1 cellular context compared by ENCODE assay signal in the genomic region with DNA sequence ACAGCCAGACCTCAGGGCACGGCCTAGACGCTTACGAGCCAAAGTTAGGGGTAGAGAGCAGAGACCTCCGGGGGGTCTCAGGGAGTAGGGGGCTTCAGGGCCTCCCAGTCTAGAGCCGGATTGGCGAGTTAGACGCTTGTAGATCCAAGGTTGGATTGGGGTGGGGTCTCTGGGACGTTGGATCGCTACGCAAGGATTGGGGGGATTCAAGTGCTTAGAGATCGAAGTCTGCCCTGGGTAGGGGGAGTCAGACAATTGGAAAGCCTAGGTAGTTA.
TF ChIP-seq lines count a peak whose summit lies in the region.

No MANE protein-coding gene starts in this region.

TF ChIP-seq in H1, 55 proteins besides CTCF, POLR2A, EP300 and RAD21 (continued from another document):
- TF ChIP-seq, protein P1, sequence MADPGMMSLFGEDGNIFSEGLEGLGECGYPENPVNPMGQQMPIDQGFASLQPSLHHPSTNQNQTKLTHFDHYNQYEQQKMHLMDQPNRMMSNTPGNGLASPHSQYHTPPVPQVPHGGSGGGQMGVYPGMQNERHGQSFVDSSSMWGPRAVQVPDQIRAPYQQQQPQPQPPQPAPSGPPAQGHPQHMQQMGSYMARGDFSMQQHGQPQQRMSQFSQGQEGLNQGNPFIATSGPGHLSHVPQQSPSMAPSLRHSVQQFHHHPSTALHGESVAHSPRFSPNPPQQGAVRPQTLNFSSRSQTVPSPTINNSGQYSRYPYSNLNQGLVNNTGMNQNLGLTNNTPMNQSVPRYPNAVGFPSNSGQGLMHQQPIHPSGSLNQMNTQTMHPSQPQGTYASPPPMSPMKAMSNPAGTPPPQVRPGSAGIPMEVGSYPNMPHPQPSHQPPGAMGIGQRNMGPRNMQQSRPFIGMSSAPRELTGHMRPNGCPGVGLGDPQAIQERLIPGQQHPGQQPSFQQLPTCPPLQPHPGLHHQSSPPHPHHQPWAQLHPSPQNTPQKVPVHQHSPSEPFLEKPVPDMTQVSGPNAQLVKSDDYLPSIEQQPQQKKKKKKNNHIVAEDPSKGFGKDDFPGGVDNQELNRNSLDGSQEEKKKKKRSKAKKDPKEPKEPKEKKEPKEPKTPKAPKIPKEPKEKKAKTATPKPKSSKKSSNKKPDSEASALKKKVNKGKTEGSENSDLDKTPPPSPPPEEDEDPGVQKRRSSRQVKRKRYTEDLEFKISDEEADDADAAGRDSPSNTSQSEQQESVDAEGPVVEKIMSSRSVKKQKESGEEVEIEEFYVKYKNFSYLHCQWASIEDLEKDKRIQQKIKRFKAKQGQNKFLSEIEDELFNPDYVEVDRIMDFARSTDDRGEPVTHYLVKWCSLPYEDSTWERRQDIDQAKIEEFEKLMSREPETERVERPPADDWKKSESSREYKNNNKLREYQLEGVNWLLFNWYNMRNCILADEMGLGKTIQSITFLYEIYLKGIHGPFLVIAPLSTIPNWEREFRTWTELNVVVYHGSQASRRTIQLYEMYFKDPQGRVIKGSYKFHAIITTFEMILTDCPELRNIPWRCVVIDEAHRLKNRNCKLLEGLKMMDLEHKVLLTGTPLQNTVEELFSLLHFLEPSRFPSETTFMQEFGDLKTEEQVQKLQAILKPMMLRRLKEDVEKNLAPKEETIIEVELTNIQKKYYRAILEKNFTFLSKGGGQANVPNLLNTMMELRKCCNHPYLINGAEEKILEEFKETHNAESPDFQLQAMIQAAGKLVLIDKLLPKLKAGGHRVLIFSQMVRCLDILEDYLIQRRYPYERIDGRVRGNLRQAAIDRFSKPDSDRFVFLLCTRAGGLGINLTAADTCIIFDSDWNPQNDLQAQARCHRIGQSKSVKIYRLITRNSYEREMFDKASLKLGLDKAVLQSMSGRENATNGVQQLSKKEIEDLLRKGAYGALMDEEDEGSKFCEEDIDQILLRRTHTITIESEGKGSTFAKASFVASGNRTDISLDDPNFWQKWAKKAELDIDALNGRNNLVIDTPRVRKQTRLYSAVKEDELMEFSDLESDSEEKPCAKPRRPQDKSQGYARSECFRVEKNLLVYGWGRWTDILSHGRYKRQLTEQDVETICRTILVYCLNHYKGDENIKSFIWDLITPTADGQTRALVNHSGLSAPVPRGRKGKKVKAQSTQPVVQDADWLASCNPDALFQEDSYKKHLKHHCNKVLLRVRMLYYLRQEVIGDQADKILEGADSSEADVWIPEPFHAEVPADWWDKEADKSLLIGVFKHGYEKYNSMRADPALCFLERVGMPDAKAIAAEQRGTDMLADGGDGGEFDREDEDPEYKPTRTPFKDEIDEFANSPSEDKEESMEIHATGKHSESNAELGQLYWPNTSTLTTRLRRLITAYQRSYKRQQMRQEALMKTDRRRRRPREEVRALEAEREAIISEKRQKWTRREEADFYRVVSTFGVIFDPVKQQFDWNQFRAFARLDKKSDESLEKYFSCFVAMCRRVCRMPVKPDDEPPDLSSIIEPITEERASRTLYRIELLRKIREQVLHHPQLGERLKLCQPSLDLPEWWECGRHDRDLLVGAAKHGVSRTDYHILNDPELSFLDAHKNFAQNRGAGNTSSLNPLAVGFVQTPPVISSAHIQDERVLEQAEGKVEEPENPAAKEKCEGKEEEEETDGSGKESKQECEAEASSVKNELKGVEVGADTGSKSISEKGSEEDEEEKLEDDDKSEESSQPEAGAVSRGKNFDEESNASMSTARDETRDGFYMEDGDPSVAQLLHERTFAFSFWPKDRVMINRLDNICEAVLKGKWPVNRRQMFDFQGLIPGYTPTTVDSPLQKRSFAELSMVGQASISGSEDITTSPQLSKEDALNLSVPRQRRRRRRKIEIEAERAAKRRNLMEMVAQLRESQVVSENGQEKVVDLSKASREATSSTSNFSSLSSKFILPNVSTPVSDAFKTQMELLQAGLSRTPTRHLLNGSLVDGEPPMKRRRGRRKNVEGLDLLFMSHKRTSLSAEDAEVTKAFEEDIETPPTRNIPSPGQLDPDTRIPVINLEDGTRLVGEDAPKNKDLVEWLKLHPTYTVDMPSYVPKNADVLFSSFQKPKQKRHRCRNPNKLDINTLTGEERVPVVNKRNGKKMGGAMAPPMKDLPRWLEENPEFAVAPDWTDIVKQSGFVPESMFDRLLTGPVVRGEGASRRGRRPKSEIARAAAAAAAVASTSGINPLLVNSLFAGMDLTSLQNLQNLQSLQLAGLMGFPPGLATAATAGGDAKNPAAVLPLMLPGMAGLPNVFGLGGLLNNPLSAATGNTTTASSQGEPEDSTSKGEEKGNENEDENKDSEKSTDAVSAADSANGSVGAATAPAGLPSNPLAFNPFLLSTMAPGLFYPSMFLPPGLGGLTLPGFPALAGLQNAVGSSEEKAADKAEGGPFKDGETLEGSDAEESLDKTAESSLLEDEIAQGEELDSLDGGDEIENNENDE (IDR thresholded peaks at IDR 0.05; ENCODE audit: insufficient replicate concordance, low read length) = no peak
- no peak for TF ChIP-seq CEBPB (IDR thresholded peaks at IDR 0.05; ENCODE audit: low read depth, low read length)
- no peak for TF ChIP-seq RXRA (IDR thresholded peaks at IDR 0.05; ENCODE audit: insufficient read depth, low read depth, low read length)
- TF ChIP-seq JUND (IDR thresholded peaks at IDR 0.05; ENCODE audit: low read length) = no peak
- TF ChIP-seq, protein P2, sequence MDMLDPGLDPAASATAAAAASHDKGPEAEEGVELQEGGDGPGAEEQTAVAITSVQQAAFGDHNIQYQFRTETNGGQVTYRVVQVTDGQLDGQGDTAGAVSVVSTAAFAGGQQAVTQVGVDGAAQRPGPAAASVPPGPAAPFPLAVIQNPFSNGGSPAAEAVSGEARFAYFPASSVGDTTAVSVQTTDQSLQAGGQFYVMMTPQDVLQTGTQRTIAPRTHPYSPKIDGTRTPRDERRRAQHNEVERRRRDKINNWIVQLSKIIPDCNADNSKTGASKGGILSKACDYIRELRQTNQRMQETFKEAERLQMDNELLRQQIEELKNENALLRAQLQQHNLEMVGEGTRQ (IDR thresholded peaks at IDR 0.05; ENCODE audit: low read length) = no peak
- no peak for TF ChIP-seq NANOG (IDR thresholded peaks at IDR 0.05; ENCODE audit: insufficient read depth, low read depth, low read length, poor library complexity, severe bottlenecking)
- TF ChIP-seq RBBP5 (IDR thresholded peaks at IDR 0.05; ENCODE audit: borderline replicate concordance, low read depth, low read length) = no peak
- TF ChIP-seq POU5F1 (IDR thresholded peaks at IDR 0.05; ENCODE audit: low read depth, low read length) = no peak
- no peak for TF ChIP-seq MAFK (IDR thresholded peaks at IDR 0.05; ENCODE audit: low read depth, low read length)
- no peak for TF ChIP-seq CBX8 (IDR thresholded peaks at IDR 0.05; ENCODE audit: borderline replicate concordance, low read depth, low read length)
- no peak for TF ChIP-seq EGR1 (IDR thresholded peaks at IDR 0.05; ENCODE audit: borderline replicate concordance, low read depth, low read length)
- TF ChIP-seq PHF8 (conservative IDR thresholded peaks at IDR 0.05; ENCODE audit: low read depth, low read length) = no peak
- TF ChIP-seq, protein P3, sequence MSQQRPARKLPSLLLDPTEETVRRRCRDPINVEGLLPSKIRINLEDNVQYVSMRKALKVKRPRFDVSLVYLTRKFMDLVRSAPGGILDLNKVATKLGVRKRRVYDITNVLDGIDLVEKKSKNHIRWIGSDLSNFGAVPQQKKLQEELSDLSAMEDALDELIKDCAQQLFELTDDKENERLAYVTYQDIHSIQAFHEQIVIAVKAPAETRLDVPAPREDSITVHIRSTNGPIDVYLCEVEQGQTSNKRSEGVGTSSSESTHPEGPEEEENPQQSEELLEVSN (IDR thresholded peaks at IDR 0.05) = no peak
- TF ChIP-seq, protein P4, sequence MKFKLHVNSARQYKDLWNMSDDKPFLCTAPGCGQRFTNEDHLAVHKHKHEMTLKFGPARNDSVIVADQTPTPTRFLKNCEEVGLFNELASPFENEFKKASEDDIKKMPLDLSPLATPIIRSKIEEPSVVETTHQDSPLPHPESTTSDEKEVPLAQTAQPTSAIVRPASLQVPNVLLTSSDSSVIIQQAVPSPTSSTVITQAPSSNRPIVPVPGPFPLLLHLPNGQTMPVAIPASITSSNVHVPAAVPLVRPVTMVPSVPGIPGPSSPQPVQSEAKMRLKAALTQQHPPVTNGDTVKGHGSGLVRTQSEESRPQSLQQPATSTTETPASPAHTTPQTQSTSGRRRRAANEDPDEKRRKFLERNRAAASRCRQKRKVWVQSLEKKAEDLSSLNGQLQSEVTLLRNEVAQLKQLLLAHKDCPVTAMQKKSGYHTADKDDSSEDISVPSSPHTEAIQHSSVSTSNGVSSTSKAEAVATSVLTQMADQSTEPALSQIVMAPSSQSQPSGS (IDR thresholded peaks at IDR 0.05; ENCODE audit: low read length) = no peak
- TF ChIP-seq HDAC6 (IDR thresholded peaks at IDR 0.05; ENCODE audit: low read depth, low read length) = no peak
- TF ChIP-seq RNF2 (IDR thresholded peaks at IDR 0.05; ENCODE audit: borderline replicate concordance, low read depth, low read length, missing control alignments, poor library complexity, severe bottlenecking) = no peak
- no peak for TF ChIP-seq SIX5 (IDR thresholded peaks at IDR 0.05; ENCODE audit: low read depth, low read length)
